In the genomic region with DNA sequence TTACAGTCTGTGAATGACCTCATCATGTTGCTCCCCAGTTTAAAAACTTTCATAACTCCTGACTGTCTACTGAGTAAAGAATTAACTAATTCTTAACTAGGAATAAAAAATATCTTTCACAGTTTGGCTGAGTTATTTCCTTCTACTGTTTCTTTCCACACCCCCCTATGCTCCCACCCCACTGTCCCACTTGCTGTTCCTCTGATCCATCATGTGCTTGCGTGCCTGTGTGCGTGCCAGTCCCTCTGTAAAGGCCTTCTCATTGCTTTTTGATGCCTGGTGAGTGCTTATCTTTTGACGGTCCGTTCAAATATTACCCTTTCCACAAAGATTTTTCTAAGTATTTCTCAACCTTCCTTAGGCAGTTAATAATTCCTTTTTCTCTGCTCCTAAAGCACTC, we compare ENCODE assay signal across 14 cellular contexts.
"Had no signal": no experiment of that assay in that cellular context is flagged by ENCODE, and none has a peak within 500 bp of the region (broad histone marks: within the 10 kb centered on the region; RNA-seq: fewer than 3 reads in every experiment).

No MANE protein-coding gene starts in this region.

- H3K27me3 Mint-ChIP-seq: activated naive CD4-positive, alpha-beta T cell treated with anti-CD3 and anti-CD28 coated beads, Interleukin-2, amount 10 ng/mL, durations not matched to agents 7 days and 5 days; dendritic cell treated with granulocyte-macrophage colony-stimulating factor and Interleukin-4, amounts not matched to agents 40 ng/mL and 50 ng/mL, for 4 days had no signal

- DNase-seq: activated naive CD4-positive, alpha-beta T cell treated with anti-CD3 and anti-CD28 coated beads, Interleukin-2, amount 10 ng/mL, durations not matched to agents 7 days and 5 days; activated T-cell treated with anti-CD3 and anti-CD28 coated beads, Interleukin-2, amount 50 U/mL, for 1 hour; adrenal gland; brain microvascular endothelial cell; islet precursor cell; stimulated activated CD4-positive, alpha-beta T cell treated with anti-CD3 and anti-CD28 coated beads, Interleukin-12 subunit alpha, Interleukin-12 subunit beta, amount 100 ng/mL, for 4 hours; stimulated activated CD4-positive, alpha-beta T cell treated with anti-CD3 and anti-CD28 coated beads, Interleukin-2, amount 100 ng/mL, for 24 hours; SW 1271 had no signal

- H3K27ac Mint-ChIP-seq: activated naive CD4-positive, alpha-beta T cell treated with anti-CD3 and anti-CD28 coated beads, Interleukin-2, amount 10 ng/mL, durations not matched to agents 7 days and 5 days; dendritic cell treated with granulocyte-macrophage colony-stimulating factor and Interleukin-4, amounts not matched to agents 40 ng/mL and 50 ng/mL, for 4 days; neural progenitor cell; T-helper 2 cell treated with Interferon-gamma antibody and Interleukin-4, amounts not matched to agents 5 μg/mL and 100 μg/mL, for 36 hours had no signal

- H3K36me3 ChIP-seq: adrenal gland, brain microvascular endothelial cell, neural progenitor cell, SJSA1 had no signal

- H3K9me3 ChIP-seq: adrenal gland, gastroesophageal sphincter, SJSA1 had no signal

- H3K4me3 Mint-ChIP-seq: activated naive CD4-positive, alpha-beta T cell treated with anti-CD3 and anti-CD28 coated beads, Interleukin-2, amount 10 ng/mL, durations not matched to agents 7 days and 5 days; dendritic cell treated with granulocyte-macrophage colony-stimulating factor and Interleukin-4, amounts not matched to agents 40 ng/mL and 50 ng/mL, for 4 days; neural progenitor cell; T-helper 2 cell treated with Interferon-gamma antibody and Interleukin-4, amounts not matched to agents 5 μg/mL and 100 μg/mL, for 36 hours had no signal

- H3K4me2 ChIP-seq: neural progenitor cell had no signal

- H3K9me3 Mint-ChIP-seq: activated naive CD4-positive, alpha-beta T cell treated with anti-CD3 and anti-CD28 coated beads, Interleukin-2, amount 10 ng/mL, durations not matched to agents 7 days and 5 days; dendritic cell treated with granulocyte-macrophage colony-stimulating factor and Interleukin-4, amounts not matched to agents 40 ng/mL and 50 ng/mL, for 4 days; neural progenitor cell; T-helper 2 cell treated with Interferon-gamma antibody and Interleukin-4, amounts not matched to agents 5 μg/mL and 100 μg/mL, for 36 hours had no signal

- H2AFZ ChIP-seq: neural progenitor cell, parathyroid adenoma had no signal

- H3K4me3 ChIP-seq: adrenal gland, gastroesophageal sphincter, neural progenitor cell, SJSA1 had no signal

- H3K9ac ChIP-seq: neural progenitor cell, parathyroid adenoma had no signal

- H3K79me2 ChIP-seq: parathyroid adenoma had no signal

- H3K4me1 ChIP-seq: neural progenitor cell, parathyroid adenoma had no signal

- H3K27ac ChIP-seq: brain microvascular endothelial cell, gastroesophageal sphincter, neural progenitor cell, parathyroid adenoma, SJSA1 had no signal

- ATAC-seq: gastroesophageal sphincter had no signal

- H3K27me3 ChIP-seq: adrenal gland, brain microvascular endothelial cell, gastroesophageal sphincter, neural progenitor cell, SJSA1 had no signal
